Comparison of ENCODE assay signal across 28 cellular contexts in genomic region chr1:214520544-214521165, GRCh38. TPM values are rescaled to one million over a fixed set of nuclear protein-coding genes. Genes with fewer than 3 reads are reported as not detected.
DNase-seq lines count a peak whose midpoint lies in the region; ATAC-seq and TF ChIP-seq lines count a peak whose summit lies in the region.
"Had no signal": no experiment of that assay in that cellular context is flagged by ENCODE, and none has a peak within 500 bp of the region (broad histone marks: within the 10 kb centered on the region; RNA-seq: fewer than 3 reads in every experiment).

No MANE protein-coding gene starts in this region.

- 63% methylated on average over 3 of the region's 3 CpGs for WGBS in SK-N-SH (ENCODE audit: low lambda C conversion rate)
- 81% methylated on average over 3 of the region's 3 CpGs for WGBS in esophagus muscularis mucosa

- peaks cover 5% of the 10 kb centered on the region; the same call in 1 of the 2 replicates for H4K20me1 ChIP-seq in SK-N-SH (ENCODE audit: insufficient read depth)
- H4K20me1 ChIP-seq: BLaER1 had no signal

- H3K27me3 Mint-ChIP-seq in activated CD4-positive, alpha-beta memory T cell treated with anti-CD3 and anti-CD28 coated beads, Interleukin-2, amount 10 ng/mL, durations not matched to agents 7 days and 5 days = peaks cover 8% of the 10 kb centered on the region

- TF ChIP-seq RAD21 in SK-N-SH (IDR thresholded peaks at IDR 0.05; ENCODE audit: low read length) = no peak

- H3F3A ChIP-seq in SK-N-SH (replicated peaks; ENCODE audit: insufficient read depth) = peaks cover 28% of the 10 kb centered on the region

- no peak for TF ChIP-seq CTCF in SK-N-SH (IDR thresholded peaks at IDR 0.05)
- TF ChIP-seq CTCF in esophagus muscularis mucosa (IDR thresholded peaks at IDR 0.05) = no peak

- no peak overlapping the region for H3K4me3 Mint-ChIP-seq in activated CD4-positive, alpha-beta memory T cell treated with anti-CD3 and anti-CD28 coated beads, Interleukin-2, amount 10 ng/mL, durations not matched to agents 7 days and 5 days
- H3K4me3 Mint-ChIP-seq: activated CD8-positive, alpha-beta T cell treated with anti-CD3 and anti-CD28 coated beads for 36 hours; activated naive CD8-positive, alpha-beta T cell; central memory CD8-positive, alpha-beta T cell; IgD-negative memory B cell; memory B cell had no signal

- CTCF ChIA-PET in SK-N-SH (lab: Yijun Ruan, JAX) = no interaction called here
- CTCF ChIA-PET in activated CD4-positive, alpha-beta memory T cell treated with anti-CD3 and anti-CD28 coated beads, Interleukin-2, amount 10 ng/mL, durations not matched to agents 7 days and 5 days (lab: Charles Lee) = no interaction called here

- H3K4me1 ChIP-seq in SK-N-SH (ENCODE audit: control insufficient read depth in 1 of 2, insufficient read depth in 2 of 2, low read depth in 1 of 2, low read length in 1 of 2) = peaks cover 0 to 59% of the 10 kb centered on the region in 2 experiments; a peak in 3 of 4 replicates
- peaks cover 11 to 69% (median 38%) of the 10 kb centered on the region in 4 donors for H3K4me1 ChIP-seq in esophagus muscularis mucosa
- H3K4me1 ChIP-seq: prostate gland had no signal

- H3K27ac Mint-ChIP-seq in activated CD4-positive, alpha-beta memory T cell treated with anti-CD3 and anti-CD28 coated beads, Interleukin-2, amount 10 ng/mL, durations not matched to agents 7 days and 5 days = no peak overlapping the region
- H3K27ac Mint-ChIP-seq: activated CD8-positive, alpha-beta T cell treated with anti-CD3 and anti-CD28 coated beads for 36 hours; activated naive CD8-positive, alpha-beta T cell; IgD-negative memory B cell; memory B cell had no signal

- H3K4me3 ChIP-seq in SK-N-SH (ENCODE audit: low read depth in 2 of 2, low read length in 1 of 2) (no peak overlapping the region), esophagus muscularis mucosa (no peak overlapping the region)
- H3K4me3 ChIP-seq: BLaER1, dorsolateral prefrontal cortex, prostate gland, SJCRH30, upper lobe of left lung had no signal

- no peaks in the 10 kb centered on the region for H3K36me3 Mint-ChIP-seq in activated CD4-positive, alpha-beta memory T cell treated with anti-CD3 and anti-CD28 coated beads, Interleukin-2, amount 10 ng/mL, durations not matched to agents 7 days and 5 days (ENCODE audit: low read depth)
- H3K36me3 Mint-ChIP-seq: activated naive CD8-positive, alpha-beta T cell; IgD-negative memory B cell; memory B cell had no signal

- H3K27ac ChIP-seq in SK-N-SH (ENCODE audit: low read depth in 2 of 2, low read length in 1 of 2) (peak overlapping the region; percentile 7 to 36; a peak in 2 of 4 replicates), esophagus muscularis mucosa (replicated peaks in 1 of 4) (no peak overlapping the region)
- H3K27ac ChIP-seq: BLaER1, dorsolateral prefrontal cortex, neutrophil, prostate gland, SJCRH30, upper lobe of left lung had no signal

- POLR2A ChIA-PET in SK-N-SH (lab: Yijun Ruan, JAX) = no interaction called here
- POLR2A ChIA-PET in activated CD4-positive, alpha-beta memory T cell treated with anti-CD3 and anti-CD28 coated beads, Interleukin-2, amount 10 ng/mL, durations not matched to agents 7 days and 5 days (lab: Charles Lee) = no interaction called here

- H3K27me3 ChIP-seq in SK-N-SH (ENCODE audit: insufficient read depth) (no peaks in the 10 kb centered on the region), esophagus muscularis mucosa (no peaks in the 10 kb centered on the region)
- H3K27me3 ChIP-seq: BLaER1, dorsolateral prefrontal cortex, SJCRH30, upper lobe of left lung had no signal

- H3K36me3 ChIP-seq in SK-N-SH (replicated peaks in 1 of 2; ENCODE audit: control insufficient read depth in 1 of 2, insufficient read depth in 2 of 2, low read length in 1 of 2) = no peaks in the 10 kb centered on the region
- H3K36me3 ChIP-seq in esophagus muscularis mucosa = no peaks in the 10 kb centered on the region
- H3K36me3 ChIP-seq: BLaER1, neutrophil, prostate gland, SJCRH30, upper lobe of left lung had no signal

- intact Hi-C loops in esophagus muscularis mucosa (cut with DNase I) = no loop called here

- H3K9me2 ChIP-seq in SK-N-SH = no peaks in the 10 kb centered on the region

- peaks cover 12% of the 10 kb centered on the region for H3K4me1 Mint-ChIP-seq in activated CD4-positive, alpha-beta memory T cell treated with anti-CD3 and anti-CD28 coated beads, Interleukin-2, amount 10 ng/mL, durations not matched to agents 7 days and 5 days

- TF ChIP-seq EP300 in SK-N-SH (IDR thresholded peaks at IDR 0.05; ENCODE audit: borderline replicate concordance in 1 of 2, low read depth in 1 of 2, low read length in 1 of 2) (no peak), esophagus muscularis mucosa (IDR thresholded peaks at IDR 0.05) (no peak)

- H3K9ac ChIP-seq in SK-N-SH = no peak overlapping the region
- H3K9ac ChIP-seq: BLaER1 had no signal

- H3K79me2 ChIP-seq in SK-N-SH (ENCODE audit: insufficient read depth) = peaks cover 99% of the 10 kb centered on the region

- H3K4me2 ChIP-seq in SK-N-SH = no peak overlapping the region
- H3K4me2 ChIP-seq: BLaER1 had no signal

- TF ChIP-seq POLR2A in esophagus muscularis mucosa (IDR thresholded peaks at IDR 0.05; ENCODE audit: low read depth) = no peak

- ATAC-seq in SK-N-SH treated with all-trans-retinoic acid at 6 μM for 48 hours = no peak
- ATAC-seq: activated CD8-positive, alpha-beta T cell treated with anti-CD3 and anti-CD28 coated beads for 36 hours; HCT116 had no signal

- H3K9me3 Mint-ChIP-seq in activated CD4-positive, alpha-beta memory T cell treated with anti-CD3 and anti-CD28 coated beads, Interleukin-2, amount 10 ng/mL, durations not matched to agents 7 days and 5 days = no peaks in the 10 kb centered on the region
- H3K9me3 Mint-ChIP-seq: activated CD8-positive, alpha-beta T cell treated with anti-CD3 and anti-CD28 coated beads for 36 hours; central memory CD8-positive, alpha-beta T cell; memory B cell had no signal

- H2AFZ ChIP-seq in SK-N-SH (ENCODE audit: low read depth) = no peak overlapping the region

- no peaks in the 10 kb centered on the region for H3K9me3 ChIP-seq in SK-N-SH
- H3K9me3 ChIP-seq in esophagus muscularis mucosa = no peaks in the 10 kb centered on the region
- H3K9me3 ChIP-seq: BLaER1, neutrophil, prostate gland, SJCRH30, upper lobe of left lung had no signal

- no peak for DNase-seq in SK-N-SH
- peak; percentile 60 for DNase-seq in M059J (ENCODE audit: low read depth)
- peak; percentile 64 for DNase-seq in esophagus muscularis mucosa (ENCODE audit: extremely low spot score)
- DNase-seq in COLO829 (ENCODE audit: low spot score) = no peak
- no peak for DNase-seq in NCI-H146 treated with DMSO at 0.1 percent for 48 hours (lab: John Stamatoyannopoulos, UW; ENCODE audit: unreplicated experiment)
- DNase-seq in activated CD4-positive, alpha-beta memory T cell treated with anti-CD3 and anti-CD28 coated beads, Interleukin-2, amount 10 ng/mL, durations not matched to agents 7 days and 5 days = no peak
- DNase-seq in HPDE6-E6E7 (ENCODE audit: extremely low spot score) = no peak
- DNase-seq: activated CD4-positive, CD25-positive, alpha-beta regulatory T cell treated with anti-CD3 and anti-CD28 coated beads, Interleukin-2, amount 50 U/mL, for 72 hours; activated CD8-positive, alpha-beta T cell treated with anti-CD3 and anti-CD28 coated beads for 36 hours; Calu3; dorsolateral prefrontal cortex; EL; glutamatergic neuron; NCI-H146; NCI-H226; SJCRH30; stimulated activated CD4-positive, alpha-beta T cell treated with anti-CD3 and anti-CD28 coated beads, Interleukin-1b, Interleukin-23, amount 100 ng/mL, for 48 hours; T-helper 1 cell; upper lobe of left lung had no signal

TF ChIP-seq in SK-N-SH, 30 proteins besides CTCF, POLR2A, EP300 and RAD21:
- TF ChIP-seq TCF12 (IDR thresholded peaks at IDR 0.05) (no peak), PBX3 (IDR thresholded peaks at IDR 0.05) (no peak)

TF ChIP-seq in SK-N-SH treated with all-trans-retinoic acid at 6 μM for 48 hours, 23 proteins besides CTCF, POLR2A, EP300 and RAD21 (continues in another document):
- no peak for TF ChIP-seq ISL1 (CRISPR knock-in tag; IDR thresholded peaks at IDR 0.05)
- no peak for TF ChIP-seq SNAI2 (CRISPR knock-in tag; IDR thresholded peaks at IDR 0.05)
- TF ChIP-seq CREB5 (CRISPR knock-in tag; IDR thresholded peaks at IDR 0.05; ENCODE audit: low read depth) = no peak
- TF ChIP-seq PPARA (CRISPR knock-in tag; IDR thresholded peaks at IDR 0.05; ENCODE audit: borderline replicate concordance) = no peak
- TF ChIP-seq GLIS3 (CRISPR knock-in tag; IDR thresholded peaks at IDR 0.05) = no peak
- no peak for TF ChIP-seq POU6F1 (CRISPR knock-in tag; IDR thresholded peaks at IDR 0.05; ENCODE audit: borderline replicate concordance, low read depth)
- TF ChIP-seq ZNF565 (CRISPR knock-in tag; conservative IDR thresholded peaks at IDR 0.05; ENCODE audit: low read depth) = no peak

RNA-seq across cellular contexts. Expression of gene PTPN14, which starts 30.7 kb away (rescaled TPM):
- 12.8 and 14.3 TPM in 2 replicates for polyA plus RNA-seq in SK-N-SH (2012; rRNA removed)
- 11.9 and 13.3 TPM in 2 replicates for polyA plus RNA-seq in SK-N-SH (2012; cell fraction: cytosol; rRNA removed)
- polyA plus RNA-seq in SK-N-SH (2012; cell fraction: nucleus; rRNA removed) = 14.0 and 17.8 TPM in 2 replicates
- 13.8 and 27.4 TPM in 2 replicates for total RNA-seq in M059J (2014; rRNA removed; shearing (Covaris generic))
- total RNA-seq in esophagus muscularis mucosa = 100 to 1,000 TPM in 1 of 4 donors, 10 to 100 TPM in 3; 48.5 to 108 (median 69.1) TPM
- under 1 TPM; 0.20 to 0.28 TPM for total RNA-seq in activated CD4-positive, alpha-beta memory T cell treated with anti-CD3 and anti-CD28 coated beads, Interleukin-2, amount 10 ng/mL, durations not matched to agents 7 days and 5 days

Comparison
In these comparisons a context has a peak if more than half of its experiments do, and no peak if none do; other contexts are left out.
1. DNase-seq: peak in M059J (single experiment) and esophagus muscularis mucosa (single experiment); none in SK-N-SH (single experiment), COLO829 (single experiment), NCI-H146 treated with DMSO at 0.1 percent for 48 hours (single experiment), activated CD4-positive, alpha-beta memory T cell treated with anti-CD3 and anti-CD28 coated beads, Interleukin-2, amount 10 ng/mL, durations not matched to agents 7 days and 5 days (single experiment) and HPDE6-E6E7 (single experiment).
2. H3K27ac ChIP-seq: peak in SK-N-SH (2 of 2); none in esophagus muscularis mucosa (0 of 4).
3. RNA of gene PTPN14, which starts 30.7 kb away (total RNA-seq): 48.5 to 108 TPM in esophagus muscularis mucosa and 13.8 to 27.4 TPM in M059J; 0.20 to 0.28 TPM in activated CD4-positive, alpha-beta memory T cell treated with anti-CD3 and anti-CD28 coated beads, Interleukin-2, amount 10 ng/mL, durations not matched to agents 7 days and 5 days; every median in the first group is over 10 times any median in the second.